15 cellular contexts compared by ENCODE assay signal in the genomic region with DNA sequence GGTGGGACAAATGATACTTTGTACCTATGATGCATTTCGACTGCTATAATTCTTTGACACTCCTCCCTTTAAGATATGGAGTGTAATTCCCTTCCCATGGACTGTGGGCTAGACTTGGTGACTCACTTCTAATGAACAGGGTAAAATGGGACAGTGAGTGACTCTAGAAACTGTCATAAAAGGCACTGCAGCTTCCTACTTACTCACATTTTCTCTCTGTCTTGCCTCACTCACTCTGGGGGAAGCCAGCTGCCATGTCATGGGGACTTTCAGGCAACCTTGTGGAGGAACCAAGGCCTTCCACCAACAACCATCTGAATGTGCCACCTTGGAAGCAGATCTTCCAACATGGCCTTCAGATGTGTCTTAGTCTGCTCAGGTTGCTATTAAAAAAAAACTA. TPM values are rescaled to one million over a fixed set of nuclear protein-coding genes. Genes with fewer than 3 reads are reported as not detected.
A peak's percentile ranks its signal among the peaks of the same experiment; 100 is the strongest.
DNase-seq lines count a peak whose midpoint lies in the region; ATAC-seq and TF ChIP-seq lines count a peak whose summit lies in the region.
"Had no signal": no experiment of that assay in that cellular context is flagged by ENCODE, and none has a peak within 500 bp of the region (broad histone marks: within the 10 kb centered on the region; RNA-seq: fewer than 3 reads in every experiment).

No MANE protein-coding gene starts in this region.

- H3K4me1 ChIP-seq in duodenal mucosa (ENCODE audit: control insufficient read depth in 1 of 2, insufficient read depth in 2 of 2, low read length in 2 of 2) (peaks cover 5 to 9% of the 10 kb centered on the region in 2 donors), heart right ventricle (peaks cover 0 to 30% (median 14%) of the 10 kb centered on the region in 9 donors)
- H3K4me1 ChIP-seq: vagina had no signal

- no peaks in the 10 kb centered on the region for H3K9me3 Mint-ChIP-seq in activated naive CD8-positive, alpha-beta T cell (ENCODE audit: low read depth)
- H3K9me3 Mint-ChIP-seq in activated naive CD8-positive, alpha-beta T cell treated with anti-CD3 and anti-CD28 coated beads for 36 hours = peaks cover 1% of the 10 kb centered on the region

- TF ChIP-seq CTCF in heart right ventricle (IDR thresholded peaks at IDR 0.05) = no peak

- H3K4me1 Mint-ChIP-seq in activated naive CD8-positive, alpha-beta T cell (ENCODE audit: low read depth) = peaks cover 3% of the 10 kb centered on the region
- peaks cover 6% of the 10 kb centered on the region for H3K4me1 Mint-ChIP-seq in activated naive CD8-positive, alpha-beta T cell treated with anti-CD3 and anti-CD28 coated beads for 36 hours
- H3K4me1 Mint-ChIP-seq: immature natural killer cell had no signal

- no peaks in the 10 kb centered on the region for H3K36me3 ChIP-seq in duodenal mucosa (ENCODE audit: control insufficient read depth in 1 of 2, insufficient read depth in 2 of 2, low read length in 2 of 2)
- H3K36me3 ChIP-seq in heart right ventricle = no peaks in the 10 kb centered on the region
- H3K36me3 ChIP-seq: neural progenitor cell, vagina had no signal

- H3K27me3 Mint-ChIP-seq in activated naive CD8-positive, alpha-beta T cell = no peaks in the 10 kb centered on the region
- no peaks in the 10 kb centered on the region for H3K27me3 Mint-ChIP-seq in activated naive CD8-positive, alpha-beta T cell treated with anti-CD3 and anti-CD28 coated beads for 36 hours

- ATAC-seq in heart right ventricle (no peak), HG02981 (IDR thresholded peaks at IDR 0.05; ENCODE audit: unreplicated experiment) (no peak)

- H3K27me3 ChIP-seq in duodenal mucosa (ENCODE audit: control insufficient read depth in 1 of 2, insufficient read depth in 2 of 2, low read length in 2 of 2) = no peaks in the 10 kb centered on the region
- no peaks in the 10 kb centered on the region for H3K27me3 ChIP-seq in heart right ventricle
- H3K27me3 ChIP-seq: neural progenitor cell, vagina had no signal

- H3K36me3 Mint-ChIP-seq in activated naive CD8-positive, alpha-beta T cell = no peaks in the 10 kb centered on the region
- no peaks in the 10 kb centered on the region for H3K36me3 Mint-ChIP-seq in activated naive CD8-positive, alpha-beta T cell treated with anti-CD3 and anti-CD28 coated beads for 36 hours
- H3K36me3 Mint-ChIP-seq: immature natural killer cell, neural progenitor cell had no signal

- H3K4me3 ChIP-seq in duodenal mucosa (ENCODE audit: low read depth in 1 of 2, low read length in 2 of 2) (no peak overlapping the region), heart right ventricle (no peak overlapping the region)
- H3K4me3 ChIP-seq: neural progenitor cell, vagina had no signal

- no peak for DNase-seq in activated naive CD8-positive, alpha-beta T cell treated with anti-CD3 and anti-CD28 coated beads for 36 hours
- peak; percentile 77 for DNase-seq in M059J (ENCODE audit: low read depth)
- peak; percentile 17 for DNase-seq in stimulated activated CD4-positive, alpha-beta T cell treated with anti-CD3 and anti-CD28 coated beads, Interleukin-4, amount 100 ng/mL, for 1 hour
- no peak for DNase-seq in HuH-7.5 (ENCODE audit: low spot score)
- DNase-seq in heart right ventricle = no peak
- DNase-seq: central memory CD4-positive, alpha-beta T cell; endodermal cell; immature natural killer cell; NCI-H2227 treated with DMSO at 0.1 percent for 48 hours; retina had no signal

- WGBS in heart right ventricle, 2 donors = 94 to 98% methylated on average over 1 of the region's 1 CpG

- intact Hi-C loops in heart right ventricle (cut with DNase I) = no loop called here

- no peaks in the 10 kb centered on the region for H3K9me3 ChIP-seq in duodenal mucosa (ENCODE audit: control insufficient read depth in 1 of 2, low read length in 2 of 2)
- no peaks in the 10 kb centered on the region for H3K9me3 ChIP-seq in heart right ventricle
- H3K9me3 ChIP-seq: vagina had no signal

- peak overlapping the region; percentile 75 for H3K27ac ChIP-seq in duodenal mucosa (ENCODE audit: low read depth, low read length)
- no peak overlapping the region for H3K27ac ChIP-seq in heart right ventricle
- H3K27ac ChIP-seq: neural progenitor cell, vagina had no signal

- no peak overlapping the region for H3K4me3 Mint-ChIP-seq in activated naive CD8-positive, alpha-beta T cell
- H3K4me3 Mint-ChIP-seq in activated naive CD8-positive, alpha-beta T cell treated with anti-CD3 and anti-CD28 coated beads for 36 hours = no peak overlapping the region
- H3K4me3 Mint-ChIP-seq: endodermal cell, immature natural killer cell, neural progenitor cell had no signal

- H3K9ac ChIP-seq in duodenal mucosa (ENCODE audit: low read depth in 1 of 2, low read length in 2 of 2) = no peak overlapping the region
- H3K9ac ChIP-seq: neural progenitor cell had no signal

- peak overlapping the region; percentile 61 for H3K27ac Mint-ChIP-seq in activated naive CD8-positive, alpha-beta T cell
- H3K27ac Mint-ChIP-seq in activated naive CD8-positive, alpha-beta T cell treated with anti-CD3 and anti-CD28 coated beads for 36 hours = no peak overlapping the region
- H3K27ac Mint-ChIP-seq: endodermal cell, immature natural killer cell, neural progenitor cell had no signal

RNA-seq across cellular contexts. Expression of a gene that starts 12.9 kb away (rescaled TPM):
- total RNA-seq in activated naive CD8-positive, alpha-beta T cell treated with anti-CD3 and anti-CD28 coated beads for 36 hours = 10 to 100 TPM; 12.8 to 13.0 TPM
- 4.3 and 4.7 TPM in 2 replicates for total RNA-seq in M059J (2014; rRNA removed; shearing (Covaris generic))
- 10 to 100 TPM; 26.5 to 96.5 (median 41.0) TPM for total RNA-seq in heart right ventricle
- 10 to 100 TPM; 13.8 to 18.2 TPM for polyA plus RNA-seq in heart right ventricle

Comparison
In these comparisons a context has a peak if more than half of its experiments do, and no peak if none do; other contexts are left out.
1. DNase-seq: peak in M059J (single experiment) and stimulated activated CD4-positive, alpha-beta T cell treated with anti-CD3 and anti-CD28 coated beads, Interleukin-4, amount 100 ng/mL, for 1 hour (single experiment); none in activated naive CD8-positive, alpha-beta T cell treated with anti-CD3 and anti-CD28 coated beads for 36 hours (single experiment), HuH-7.5 (single experiment) and heart right ventricle (0 of 2).